Comparison of ENCODE assay signal across 9 cellular contexts in genomic region chr15:47184003-47184404, GRCh38.
DNase-seq lines count a peak whose midpoint lies in the region; ATAC-seq and TF ChIP-seq lines count a peak whose summit lies in the region.
"Had no signal": no experiment of that assay in that cellular context is flagged by ENCODE, and none has a peak within 500 bp of the region (broad histone marks: within the 10 kb centered on the region; RNA-seq: fewer than 3 reads in every experiment).

No MANE protein-coding gene starts in this region.

- intact Hi-C loops in activated T-helper 2 cell treated with anti-CD3 and anti-CD28 coated beads, Interferon-gamma antibody, Interleukin-2, Interleukin-4, amounts not matched to agents 10 μg/mL and 5 μg/mL and 100 μg/mL, durations not matched to agents 14 hours and 24 hours and 36 hours (cut with micrococcal nuclease) = no loop called here

- DNase-seq in BE2C (peak; percentile 49), islet precursor cell (peak; percentile 74), HCEC 1CT (no peak), RWPE1 (ENCODE audit: low spot score) (no peak)
- no peak for DNase-seq in activated T-helper 2 cell treated with anti-CD3 and anti-CD28 coated beads, Interferon-gamma antibody, Interleukin-2, Interleukin-4, amounts not matched to agents 10 μg/mL and 5 μg/mL and 100 μg/mL, durations not matched to agents 14 hours and 24 hours and 36 hours (ENCODE audit: low spot score)
- DNase-seq in stimulated activated naive CD8-positive, alpha-beta T cell treated with anti-CD3 and anti-CD28 coated beads, Interleukin-15, amount 100 ng/mL, for 72 hours = peak; percentile 10 to 11

- H3K4me1 Mint-ChIP-seq in activated T-helper 2 cell treated with anti-CD3 and anti-CD28 coated beads, Interferon-gamma antibody, Interleukin-2, Interleukin-4, amounts not matched to agents 10 μg/mL and 5 μg/mL and 100 μg/mL, durations not matched to agents 14 hours and 24 hours and 36 hours (ENCODE audit: low read depth) = peaks cover 3% of the 10 kb centered on the region
- H3K4me1 Mint-ChIP-seq in stimulated activated naive CD8-positive, alpha-beta T cell treated with anti-CD3 and anti-CD28 coated beads, Interleukin-15, amount 100 ng/mL, for 72 hours = peaks cover 19% of the 10 kb centered on the region

- no peaks in the 10 kb centered on the region for H3K36me3 Mint-ChIP-seq in activated T-helper 2 cell treated with anti-CD3 and anti-CD28 coated beads, Interferon-gamma antibody, Interleukin-2, Interleukin-4, amounts not matched to agents 10 μg/mL and 5 μg/mL and 100 μg/mL, durations not matched to agents 14 hours and 24 hours and 36 hours (ENCODE audit: low read depth)

- ATAC-seq in HG02623 (IDR thresholded peaks at IDR 0.05; ENCODE audit: unreplicated experiment) (peak; percentile 58), HG03571 (IDR thresholded peaks at IDR 0.05; ENCODE audit: unreplicated experiment) (no peak)
- peak; percentile 66 for ATAC-seq in stimulated activated naive CD8-positive, alpha-beta T cell treated with anti-CD3 and anti-CD28 coated beads, Interleukin-15, amount 100 ng/mL, for 72 hours
- ATAC-seq: HCT116 had no signal

- H3K27ac Mint-ChIP-seq in activated T-helper 2 cell treated with anti-CD3 and anti-CD28 coated beads, Interferon-gamma antibody, Interleukin-2, Interleukin-4, amounts not matched to agents 10 μg/mL and 5 μg/mL and 100 μg/mL, durations not matched to agents 14 hours and 24 hours and 36 hours = no peak overlapping the region
- no peak overlapping the region for H3K27ac Mint-ChIP-seq in stimulated activated naive CD8-positive, alpha-beta T cell treated with anti-CD3 and anti-CD28 coated beads, Interleukin-15, amount 100 ng/mL, for 72 hours

- peaks cover 49% of the 10 kb centered on the region for H3K27me3 ChIP-seq in BE2C

- no peaks in the 10 kb centered on the region for H3K9me3 Mint-ChIP-seq in activated T-helper 2 cell treated with anti-CD3 and anti-CD28 coated beads, Interferon-gamma antibody, Interleukin-2, Interleukin-4, amounts not matched to agents 10 μg/mL and 5 μg/mL and 100 μg/mL, durations not matched to agents 14 hours and 24 hours and 36 hours
- peaks cover 0 to 9% of the 10 kb centered on the region in 2 donors for H3K9me3 Mint-ChIP-seq in stimulated activated naive CD8-positive, alpha-beta T cell treated with anti-CD3 and anti-CD28 coated beads, Interleukin-15, amount 100 ng/mL, for 72 hours

- POLR2A ChIA-PET in RWPE1 (lab: Yijun Ruan, JAX; ENCODE audit: low non-redundant PET) = no interaction called here

- H3K27me3 Mint-ChIP-seq in activated T-helper 2 cell treated with anti-CD3 and anti-CD28 coated beads, Interferon-gamma antibody, Interleukin-2, Interleukin-4, amounts not matched to agents 10 μg/mL and 5 μg/mL and 100 μg/mL, durations not matched to agents 14 hours and 24 hours and 36 hours (ENCODE audit: low read depth) = peaks cover 36% of the 10 kb centered on the region
- peaks cover 55% of the 10 kb centered on the region for H3K27me3 Mint-ChIP-seq in stimulated activated naive CD8-positive, alpha-beta T cell treated with anti-CD3 and anti-CD28 coated beads, Interleukin-15, amount 100 ng/mL, for 72 hours

- H3K9me3 ChIP-seq in BE2C = no peaks in the 10 kb centered on the region

- TF ChIP-seq CTCF in BE2C (IDR thresholded peaks at IDR 0.05; ENCODE audit: low read depth, low read length) = no peak
- no peak for TF ChIP-seq CTCF in RWPE1 (conservative IDR thresholded peaks at IDR 0.05; ENCODE audit: low read depth)

- H3K36me3 ChIP-seq in BE2C = no peaks in the 10 kb centered on the region

- no peak overlapping the region for H3K27ac ChIP-seq in RWPE1

- H3K4me3 ChIP-seq in BE2C (ENCODE audit: low read depth, low read length) = peak overlapping the region; percentile 64

- CTCF ChIA-PET in RWPE1 (lab: Yijun Ruan, JAX) = interaction anchor here (0.6 kb wide), 1 partner anchor 13 kb away, joined by 3 read pairs; no protein-coding TSS in a partner anchor

- H3K4me3 Mint-ChIP-seq in activated T-helper 2 cell treated with anti-CD3 and anti-CD28 coated beads, Interferon-gamma antibody, Interleukin-2, Interleukin-4, amounts not matched to agents 10 μg/mL and 5 μg/mL and 100 μg/mL, durations not matched to agents 14 hours and 24 hours and 36 hours (ENCODE audit: low read depth) = peak overlapping the region; percentile 34
- H3K4me3 Mint-ChIP-seq in stimulated activated naive CD8-positive, alpha-beta T cell treated with anti-CD3 and anti-CD28 coated beads, Interleukin-15, amount 100 ng/mL, for 72 hours = peak overlapping the region; percentile 47 to 63

- no peaks in the 10 kb centered on the region for H3K4me1 ChIP-seq in BE2C

Comparison
In these comparisons a context has a peak if more than half of its experiments do, and no peak if none do; other contexts are left out.
1. DNase-seq: peak in BE2C (single experiment), islet precursor cell (single experiment) and stimulated activated naive CD8-positive, alpha-beta T cell treated with anti-CD3 and anti-CD28 coated beads, Interleukin-15, amount 100 ng/mL, for 72 hours (2 of 2); none in activated T-helper 2 cell treated with anti-CD3 and anti-CD28 coated beads, Interferon-gamma antibody, Interleukin-2, Interleukin-4, amounts not matched to agents 10 μg/mL and 5 μg/mL and 100 μg/mL, durations not matched to agents 14 hours and 24 hours and 36 hours (single experiment), HCEC 1CT (single experiment) and RWPE1 (single experiment).